13 cellular contexts compared by ENCODE assay signal in the genomic region with DNA sequence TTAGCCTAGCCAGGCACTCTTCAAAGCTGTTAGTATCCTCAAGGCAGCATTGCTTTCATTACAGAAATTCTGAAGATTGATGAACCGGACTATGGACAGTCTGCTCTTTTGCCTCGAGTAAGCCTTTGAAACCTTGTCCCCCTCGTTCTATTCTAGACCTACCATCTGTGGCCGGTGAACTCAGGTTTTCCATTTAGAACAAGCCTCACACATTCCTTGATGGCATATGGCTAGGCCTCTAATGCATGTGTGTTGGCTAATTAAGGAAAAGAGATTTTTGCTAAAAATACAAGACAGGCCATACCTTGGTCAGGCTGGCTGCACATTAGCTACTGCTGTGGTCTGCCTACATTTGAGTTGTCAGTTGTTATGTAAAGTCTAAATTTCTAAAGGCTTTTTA.
DNase-seq lines count a peak whose midpoint lies in the region; ATAC-seq and TF ChIP-seq lines count a peak whose summit lies in the region.
"Had no signal": no experiment of that assay in that cellular context is flagged by ENCODE, and none has a peak within 500 bp of the region (broad histone marks: within the 10 kb centered on the region; RNA-seq: fewer than 3 reads in every experiment).

No MANE protein-coding gene starts in this region.

- H3K9me3 ChIP-seq in esophagus muscularis mucosa, result no peaks in the 10 kb centered on the region
- no peaks in the 10 kb centered on the region for H3K9me3 ChIP-seq in gastrocnemius medialis

- TF ChIP-seq CTCF in esophagus muscularis mucosa (IDR thresholded peaks at IDR 0.05), result no peak
- no peak for TF ChIP-seq CTCF in gastrocnemius medialis (IDR thresholded peaks at IDR 0.05 in 4 of 5, conservative IDR thresholded peaks at IDR 0.05 in 1 of 5)

- H3K4me3 ChIP-seq in esophagus muscularis mucosa (no peak overlapping the region), gastrocnemius medialis (no peak overlapping the region)

- in situ Hi-C loops in G401 (cut with HindIII; ENCODE audit: low sequenced_read_pairs) (no loop called here), gastrocnemius medialis (cut with MboI; ENCODE audit: low sequenced_read_pairs in 4 of 4) (no loop called here)

- TF ChIP-seq POLR2A in esophagus muscularis mucosa (IDR thresholded peaks at IDR 0.05; ENCODE audit: low read depth) (no peak), gastrocnemius medialis (IDR thresholded peaks at IDR 0.05) (no peak)

- DNase-seq in G401 (ENCODE audit: low spot score), result peak; percentile 90
- peak; percentile 49 for DNase-seq in NCI-H2171 treated with DMSO at 0.1 percent for 48 hours (lab: John Stamatoyannopoulos, UW)
- no peak for DNase-seq in esophagus muscularis mucosa (ENCODE audit: extremely low spot score)
- no peak for DNase-seq in gastrocnemius medialis
- no peak for DNase-seq in left lobe of liver (ENCODE audit: low spot score)
- no peak for DNase-seq in NAMALWA (ENCODE audit: low spot score)
- DNase-seq in NCI-H345 treated with DMSO at 0.1 percent for 48 hours (lab: John Stamatoyannopoulos, UW; ENCODE audit: unreplicated experiment), result no peak
- DNase-seq: Calu3; CD4-positive, alpha-beta T cell; NCI-H1417 treated with DMSO at 0.1 percent for 48 hours; OCI-M1; RPMI8226 had no signal

- WGBS in esophagus muscularis mucosa, result 46% methylated on average over 4 of the region's 4 CpGs

- peaks cover 61 to 76% (median 70%) of the 10 kb centered on the region in 4 donors for H3K4me1 ChIP-seq in esophagus muscularis mucosa
- H3K4me1 ChIP-seq in gastrocnemius medialis, result peaks cover 25 to 47% of the 10 kb centered on the region in 2 donors

- TF ChIP-seq EP300 in esophagus muscularis mucosa (IDR thresholded peaks at IDR 0.05), result no peak

- intact Hi-C loops in esophagus muscularis mucosa (cut with DNase I), result no loop called here
- intact Hi-C loops in gastrocnemius medialis (cut with DNase I; ENCODE audit: low total_unique reads), result no loop called here

- H3K36me3 ChIP-seq in esophagus muscularis mucosa, result no peaks in the 10 kb centered on the region
- no peaks in the 10 kb centered on the region for H3K36me3 ChIP-seq in gastrocnemius medialis

- peak in 1 of 2 donors; percentile 30 for ATAC-seq in gastrocnemius medialis
- ATAC-seq in left lobe of liver, result no peak
- ATAC-seq: HCT116 had no signal

- H3K27ac ChIP-seq in esophagus muscularis mucosa (replicated peaks in 1 of 4) (peak overlapping the region; percentile 54 to 75 (median 59)), gastrocnemius medialis (peak overlapping the region in 3 of 4 donors; percentile 9 to 49 (median 44))

- H3K27me3 ChIP-seq in esophagus muscularis mucosa, result no peaks in the 10 kb centered on the region
- no peaks in the 10 kb centered on the region for H3K27me3 ChIP-seq in gastrocnemius medialis

Comparison
In these comparisons a context has a peak if more than half of its experiments do, and no peak if none do; other contexts are left out.
1. DNase-seq: peak in G401 (single experiment) and NCI-H2171 treated with DMSO at 0.1 percent for 48 hours (single experiment); none in esophagus muscularis mucosa (single experiment), gastrocnemius medialis (0 of 2), left lobe of liver (single experiment), NAMALWA (single experiment) and NCI-H345 treated with DMSO at 0.1 percent for 48 hours (single experiment).